ENCODE assay signal across 8 cellular contexts in genomic region chr19:3785938-3786824, GRCh38. TPM values are rescaled to one million over a fixed set of nuclear protein-coding genes. Genes with fewer than 3 reads are reported as not detected.
DNase-seq lines count a peak whose midpoint lies in the region; ATAC-seq lines count a peak whose summit lies in the region.

TSS of gene MATK (minus strand) at chr19:3786381. CDS start at chr19:3785135, 1,246 bp downstream.

- H3K9me2 ChIP-seq in GM23248 (ENCODE audit: insufficient read depth), result no peaks in the 10 kb centered on the region

- peak within 1 kb of the TSS; percentile 59 for H3K27ac ChIP-seq in CD8-positive, alpha-beta memory T cell (ENCODE audit: low read depth, low read length)
- H3K27ac ChIP-seq in angular gyrus (ENCODE audit: low read depth, low read length) (peak within 1 kb of the TSS; percentile 40), GM23248 (no peak within 1 kb of the TSS)

- H4K20me1 ChIP-seq in GM23248 (ENCODE audit: insufficient read depth), result no peaks in the 10 kb centered on the region

- in situ Hi-C loops in GM23248 (cut with MboI), result no loop called here

- H3K36me3 ChIP-seq in CD8-positive, alpha-beta memory T cell (ENCODE audit: insufficient read depth, low read length), result peaks cover 7% of the 10 kb centered on the region
- H3K36me3 ChIP-seq in neuron (ENCODE audit: insufficient read depth, low read length) (no peaks in the 10 kb centered on the region), GM23248 (ENCODE audit: low read depth) (no peaks in the 10 kb centered on the region)

- H3K9me3 Mint-ChIP-seq in CD8-positive, alpha-beta memory T cell, result peaks cover 11 to 16% (median 14%) of the 10 kb centered on the region in 5 donors

- 8 to 16% methylated on average over 12 to 58 of the region's 101 CpGs for WGBS in GM23248 (ENCODE audit: low coverage in 1 of 2, low lambda C conversion rate in 2 of 2, missing lambda C conversion rate in 2 of 2), 2 experiments

- H3K27me3 ChIP-seq in CD8-positive, alpha-beta memory T cell (ENCODE audit: insufficient read depth, low read length, poor library complexity, severe bottlenecking), result no peaks in the 10 kb centered on the region
- peaks cover 40% of the 10 kb centered on the region for H3K27me3 ChIP-seq in neuron (ENCODE audit: insufficient read depth, low read length)
- H3K27me3 ChIP-seq in GM23248 (replicated peaks; ENCODE audit: insufficient read depth), result peaks cover 18% of the 10 kb centered on the region

- H3K27ac Mint-ChIP-seq in CD8-positive, alpha-beta memory T cell, result peak within 1 kb of the TSS; percentile 21 to 91 (median 86)

- H3K79me2 ChIP-seq in GM23248 (ENCODE audit: insufficient read depth), result no peaks in the 10 kb centered on the region

- ATAC-seq in HG03175 (IDR thresholded peaks at IDR 0.05; ENCODE audit: unreplicated experiment), result no peak
- no peak for ATAC-seq in esophagus mucosa

- H3K9me3 ChIP-seq in CD8-positive, alpha-beta memory T cell (ENCODE audit: low read length), result peaks cover 12% of the 10 kb centered on the region
- peaks cover 3% of the 10 kb centered on the region for H3K9me3 ChIP-seq in neuron (ENCODE audit: low read length)
- H3K9me3 ChIP-seq in GM23248 (ENCODE audit: low read depth), result no peaks in the 10 kb centered on the region

- CTCF ChIA-PET in CD8-positive, alpha-beta memory T cell (lab: Charles Lee), result interaction anchor here (0.9 to 3.1 kb wide), 5 partner anchors 10 to 36 kb away, joined by 3 to 13 read pairs (median 4); partner anchors contain the start of genes APBA3 and MRPL54

- peak within 1 kb of the TSS; percentile 83 to 95 (median 90) for H3K4me3 Mint-ChIP-seq in CD8-positive, alpha-beta memory T cell

- H3F3A ChIP-seq in GM23248 (ENCODE audit: insufficient read depth), result no peaks in the 10 kb centered on the region

- peaks cover 6 to 22% (median 16%) of the 10 kb centered on the region in 3 donors for H3K36me3 Mint-ChIP-seq in CD8-positive, alpha-beta memory T cell

- H3K27me3 Mint-ChIP-seq in CD8-positive, alpha-beta memory T cell, result peaks cover 0 to 1% of the 10 kb centered on the region in 2 donors

- H3K4me3 ChIP-seq in CD8-positive, alpha-beta memory T cell (ENCODE audit: low read length), result peak within 1 kb of the TSS; percentile 58
- H3K4me3 ChIP-seq in neuron (ENCODE audit: low read length), result peak within 1 kb of the TSS; percentile 29
- H3K4me3 ChIP-seq in GM23248, result no peak within 1 kb of the TSS

- H2AFZ ChIP-seq in neuron (ENCODE audit: low read depth, low read length), result peak within 1 kb of the TSS; percentile 71
- H2AFZ ChIP-seq in GM23248, result no peak within 1 kb of the TSS

- peaks cover 41 to 54% (median 46%) of the 10 kb centered on the region in 3 donors for H3K4me1 Mint-ChIP-seq in CD8-positive, alpha-beta memory T cell

- H3K9ac ChIP-seq in GM23248, result no peak within 1 kb of the TSS

- peak in 4 of 5 donors; percentile 20 to 47 (median 26) for DNase-seq in CD8-positive, alpha-beta memory T cell
- DNase-seq in NCI-H2171 (lab: John Stamatoyannopoulos, UW) (peak; percentile 32), AG20443 (ENCODE audit: low spot score) (no peak), GM23248 (no peak)

- H3K4me1 ChIP-seq in CD8-positive, alpha-beta memory T cell (ENCODE audit: insufficient read depth, low read length), result peaks cover 21% of the 10 kb centered on the region
- H3K4me1 ChIP-seq in neuron (ENCODE audit: insufficient read depth, low read length) (peaks cover 5% of the 10 kb centered on the region), GM23248 (ENCODE audit: insufficient read depth) (no peaks in the 10 kb centered on the region)

- H3K4me2 ChIP-seq in GM23248 (ENCODE audit: unreplicated experiment), result no peak within 1 kb of the TSS

- POLR2A ChIA-PET in CD8-positive, alpha-beta memory T cell (lab: Charles Lee), result interaction anchor here (0.9 to 2.3 kb wide), 5 partner anchors 10 to 26 kb away, joined by 4 to 6 read pairs (median 5); partner anchors contain the start of gene MRPL54

RNA-seq across cellular contexts. Expression of gene MATK, which starts in this region (rescaled TPM):
- 10 to 100 TPM; 27.6 to 28.1 TPM for total RNA-seq in CD8-positive, alpha-beta memory T cell
- polyA plus RNA-seq in CD8-positive, alpha-beta memory T cell, result 142 TPM
- total RNA-seq in esophagus mucosa, result 0.24 TPM
- not detected in 2 replicates for total RNA-seq in GM23248 (2014; rRNA removed; shearing (Covaris generic))
- not detected in 2 replicates for polyA plus RNA-seq in GM23248 (2016; fragmentation: Nextera tagmentation; extraction: Ambion mirVana)

Comparison
In these comparisons a context has a peak if more than half of its experiments do, and no peak if none do; other contexts are left out.
1. RNA of gene MATK (total RNA-seq): 27.6 to 28.1 TPM in CD8-positive, alpha-beta memory T cell; 0.24 TPM in esophagus mucosa (single experiment) and not detected in GM23248; every median in the first group is over 10 times any median in the second.
2. RNA of gene MATK (polyA plus RNA-seq): 142 TPM in CD8-positive, alpha-beta memory T cell (single experiment); not detected in GM23248; every median in the first group is over 100 times any median in the second.
3. DNase-seq: peak in CD8-positive, alpha-beta memory T cell (4 of 5) and NCI-H2171 (single experiment); none in AG20443 (single experiment) and GM23248 (single experiment).